8 cellular contexts compared by ENCODE assay signal in the genomic region with DNA sequence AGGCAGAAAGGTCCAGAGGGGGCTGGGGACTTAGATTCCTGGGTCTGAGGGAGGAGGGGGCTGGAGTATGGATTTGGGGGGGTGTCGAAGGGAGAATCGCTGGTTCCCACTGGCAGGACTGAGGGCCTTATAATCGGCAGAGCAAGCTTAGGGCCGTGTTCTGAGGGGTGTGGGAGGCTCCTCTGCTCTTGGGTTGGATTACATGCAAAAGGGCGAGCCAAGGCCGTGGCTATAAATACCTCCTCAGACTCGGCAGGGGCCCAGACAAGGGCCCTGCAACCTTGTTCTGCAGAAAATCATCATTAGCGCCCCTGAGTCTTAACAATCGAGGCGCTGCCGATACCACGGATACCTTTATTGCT. TPM values are rescaled to one million over a fixed set of nuclear protein-coding genes. Genes with fewer than 3 reads are reported as not detected.
A peak's percentile ranks its signal among the peaks of the same experiment; 100 is the strongest.
DNase-seq lines count a peak whose midpoint lies in the region; ATAC-seq, FAIRE-seq and TF ChIP-seq lines count a peak whose summit lies in the region.

No MANE protein-coding gene starts in this region.

- H3K9ac ChIP-seq in Karpas-422 (ENCODE audit: low read length), result peak overlapping the region; percentile 71

- H3K27ac ChIP-seq in Karpas-422 (ENCODE audit: low read length) (peak overlapping the region; percentile 62; the same call in 1 of the 2 replicates), ectodermal cell (ENCODE audit: insufficient read depth, low read depth, low read length, poor library complexity, severe bottlenecking) (no peak overlapping the region)

- POLR2A ChIA-PET in Caco-2 (lab: Charles Lee), result interaction anchor here (0.5 to 1.0 kb wide), 6 partner anchors 12 to 485 kb away, joined by 3 to 8 read pairs (median 3); partner anchors contain the start of genes FUT2 and SPHK2

- H3K9me2 ChIP-seq in Karpas-422 (replicated peaks; ENCODE audit: insufficient read depth, low read length), result no peaks in the 10 kb centered on the region

- H3K4me3 Mint-ChIP-seq in Caco-2 (ENCODE audit: unreplicated experiment) (peak overlapping the region; percentile 92), osteocyte (ENCODE audit: unreplicated experiment) (peak overlapping the region; percentile 96)

- H3K4me1 ChIP-seq in Caco-2 (peaks cover 10% of the 10 kb centered on the region), Karpas-422 (ENCODE audit: low read length) (peaks cover 16% of the 10 kb centered on the region), ectodermal cell (ENCODE audit: control insufficient read depth, insufficient read depth, low read length) (peaks cover 21% of the 10 kb centered on the region)

- ATAC-seq in GM21825 (IDR thresholded peaks at IDR 0.05; ENCODE audit: unreplicated experiment), result no peak
- ATAC-seq in GM18858 (IDR thresholded peaks at IDR 0.05; ENCODE audit: unreplicated experiment), result no peak

- peak overlapping the region; percentile 78 for H3K4me2 ChIP-seq in Karpas-422 (ENCODE audit: low read depth, low read length, poor library complexity, severe bottlenecking)

- no peaks in the 10 kb centered on the region for H3K27me3 ChIP-seq in Caco-2 (replicated peaks; ENCODE audit: control insufficient read depth, insufficient read depth, low read length)
- no peaks in the 10 kb centered on the region for H3K27me3 ChIP-seq in Karpas-422 (ENCODE audit: low read length)
- no peaks in the 10 kb centered on the region for H3K27me3 ChIP-seq in ectodermal cell (ENCODE audit: control insufficient read depth, insufficient read depth, low read length, poor library complexity, severe bottlenecking)

- H3K4me1 Mint-ChIP-seq in Caco-2 (ENCODE audit: low read depth, unreplicated experiment) (peaks cover 25% of the 10 kb centered on the region), osteocyte (ENCODE audit: unreplicated experiment) (peaks cover 42% of the 10 kb centered on the region)

- TF ChIP-seq POLR2A in GM12892 (IDR thresholded peaks at IDR 0.05; ENCODE audit: low read depth, low read length), result no peak

- WGBS in ectodermal cell, 2 experiments, result 36 to 39% methylated on average over 12 of the region's 12 CpGs

- peak overlapping the region; percentile 22; the same call in 1 of the 2 replicates for H2AFZ ChIP-seq in Karpas-422 (ENCODE audit: low read length)

- no peaks in the 10 kb centered on the region for H3K36me3 ChIP-seq in Caco-2 (ENCODE audit: control insufficient read depth, insufficient read depth, low read length)
- no peaks in the 10 kb centered on the region for H3K36me3 ChIP-seq in Karpas-422 (ENCODE audit: insufficient read depth, low read length)
- H3K36me3 ChIP-seq in ectodermal cell (ENCODE audit: control insufficient read depth, insufficient read depth, low read length), result no peaks in the 10 kb centered on the region

- H3K9me3 Mint-ChIP-seq in Caco-2 (ENCODE audit: unreplicated experiment) (no peaks in the 10 kb centered on the region), osteocyte (ENCODE audit: unreplicated experiment) (peaks cover 3% of the 10 kb centered on the region)

- H3K27me3 Mint-ChIP-seq in Caco-2 (ENCODE audit: insufficient read depth, unreplicated experiment) (no peaks in the 10 kb centered on the region), osteocyte (ENCODE audit: unreplicated experiment) (no peaks in the 10 kb centered on the region)

- no peak for FAIRE-seq in GM12892 (lab: Jason Lieb, UNC)

- intact Hi-C loops in Caco-2 (cut with micrococcal nuclease; ENCODE audit: unreplicated experiment) (loop anchor here (1.0 kb wide), 1 partner anchor 18 kb away; no protein-coding TSS in a partner anchor), posterior vena cava (cut with DNase I) (no loop called here)

- CTCF ChIA-PET in Caco-2 (lab: Charles Lee), result interaction anchor here (0.6 to 1.4 kb wide), 5 partner anchors 13 to 75 kb away, joined by 3 to 8 read pairs (median 5); partner anchors contain the start of gene CA11

- BruUV-seq in Caco-2 (replicated peaks; lab: Mats Ljungman, UMichigan), result no TSS peak

- no peak for DNase-seq in Caco-2
- no peak for DNase-seq in Karpas-422
- DNase-seq in osteocyte (ENCODE audit: extremely low spot score, unreplicated experiment), result no peak
- DNase-seq in posterior vena cava (ENCODE audit: low spot score), result no peak
- DNase-seq in GM12892 (ENCODE audit: insufficient read length), result no peak

- H3K36me3 Mint-ChIP-seq in Caco-2 (ENCODE audit: insufficient read depth, unreplicated experiment), result peaks cover 26% of the 10 kb centered on the region
- no peaks in the 10 kb centered on the region for H3K36me3 Mint-ChIP-seq in osteocyte (ENCODE audit: unreplicated experiment)

- no peak for TF ChIP-seq CTCF in Caco-2 (IDR thresholded peaks at IDR 0.05; ENCODE audit: insufficient read depth in 1 of 2, low read depth in 1 of 2, low read length in 1 of 2, severe bottlenecking in 1 of 2, unreplicated experiment in 1 of 2)
- TF ChIP-seq CTCF in osteocyte (IDR thresholded peaks at IDR 0.05), result no peak

- peak overlapping the region; percentile 15; the same call in 1 of the 2 replicates for H3K4me3 ChIP-seq in Caco-2 (ENCODE audit: low read depth, low read length)
- peak overlapping the region; percentile 66 for H3K4me3 ChIP-seq in Karpas-422 (ENCODE audit: low read length)
- peak overlapping the region; percentile 62 for H3K4me3 ChIP-seq in ectodermal cell (ENCODE audit: insufficient read depth, low read depth, low read length)

- H3K79me2 ChIP-seq in Karpas-422 (ENCODE audit: low read length), result no peaks in the 10 kb centered on the region

- H3K9me3 ChIP-seq in Caco-2 (no peaks in the 10 kb centered on the region), Karpas-422 (ENCODE audit: low read length) (no peaks in the 10 kb centered on the region), ectodermal cell (ENCODE audit: control insufficient read depth, low read length) (no peaks in the 10 kb centered on the region)

- no peaks in the 10 kb centered on the region for H4K20me1 ChIP-seq in Karpas-422 (ENCODE audit: insufficient read depth, low read depth, low read length)

- H3K27ac Mint-ChIP-seq in Caco-2 (ENCODE audit: unreplicated experiment) (peak overlapping the region; percentile 97), osteocyte (ENCODE audit: unreplicated experiment) (peak overlapping the region; percentile 99)

RNA-seq across cellular contexts. Expression of gene MAMSTR, which starts 0.7 kb away (rescaled TPM):
- total RNA-seq in Caco-2 (2022), result 1.7 and 1.9 TPM in 2 replicates
- total RNA-seq in Karpas-422 (2014; rRNA removed; shearing (Covaris generic); ENCODE audit: low replicate concordance), result 0.58 and 0.78 TPM in 2 replicates
- 2.7 TPM for polyA plus RNA-seq in ectodermal cell (2013, experiment 1 of 4)
- polyA plus RNA-seq in ectodermal cell (2013, experiment 2 of 4), result 2.3 TPM
- polyA plus RNA-seq in ectodermal cell (2013, experiment 3 of 4), result 1.2 TPM
- 1.4 TPM for polyA plus RNA-seq in ectodermal cell (2013, experiment 4 of 4)
- total RNA-seq in osteocyte, result 1.3 and 1.8 TPM in 2 replicates
- 1 to 10 TPM in 1 of 2 donors, under 1 TPM in 1; 0.90 to 1.1 TPM for total RNA-seq in posterior vena cava
- polyA plus RNA-seq in GM12892 (2012; ENCODE audit: missing spikeins), result 0.55 TPM

RNA-seq across cellular contexts. Expression of gene RASIP1, which starts 20.2 kb away (rescaled TPM):
- total RNA-seq in Caco-2 (2022) (5.4 and 5.9 TPM in 2 replicates), osteocyte (0.43 and 0.57 TPM in 2 replicates), posterior vena cava (10 to 100 TPM; 13.8 to 19.2 TPM)
- total RNA-seq in Karpas-422 (2014; rRNA removed; shearing (Covaris generic); ENCODE audit: low replicate concordance), result not detected in 2 replicates
- polyA plus RNA-seq in ectodermal cell (2013, experiment 1 of 4), result 2.0 TPM
- 2.5 TPM for polyA plus RNA-seq in ectodermal cell (2013, experiment 2 of 4)
- polyA plus RNA-seq in ectodermal cell (2013, experiment 3 of 4), result 2.7 TPM
- polyA plus RNA-seq in ectodermal cell (2013, experiment 4 of 4), result 2.5 TPM
- polyA plus RNA-seq in GM12892 (2012; ENCODE audit: missing spikeins), result not detected

RNA-seq across cellular contexts. Expression of gene FUT2, which starts 24.5 kb away (rescaled TPM):
- total RNA-seq in Caco-2 (2022), result 13.5 and 16.3 TPM in 2 replicates
- total RNA-seq in Karpas-422 (2014; rRNA removed; shearing (Covaris generic); ENCODE audit: low replicate concordance), result not detected in 2 replicates
- polyA plus RNA-seq in ectodermal cell (2013, experiment 1 of 4), result 1.2 TPM
- polyA plus RNA-seq in ectodermal cell (2013, experiment 2 of 4), result 0.46 TPM
- 0.32 TPM for polyA plus RNA-seq in ectodermal cell (2013, experiment 3 of 4)
- 0.57 TPM for polyA plus RNA-seq in ectodermal cell (2013, experiment 4 of 4)
- total RNA-seq in osteocyte, result not detected in 2 replicates
- not detected for total RNA-seq in posterior vena cava
- 0.32 TPM for polyA plus RNA-seq in GM12892 (2012; ENCODE audit: missing spikeins)

RNA-seq across cellular contexts. Expression of gene IZUMO1, which starts 26.5 kb away (rescaled TPM):
- total RNA-seq in Caco-2 (2022) (8.9 and 10.3 TPM in 2 replicates), osteocyte (not detected in 2 replicates), posterior vena cava (under 1 TPM; 0.52 to 0.56 TPM)
- total RNA-seq in Karpas-422 (2014; rRNA removed; shearing (Covaris generic); ENCODE audit: low replicate concordance), result not detected in 2 replicates
- 0.72 TPM for polyA plus RNA-seq in ectodermal cell (2013, experiment 1 of 4)
- 0.68 TPM for polyA plus RNA-seq in ectodermal cell (2013, experiment 2 of 4)
- polyA plus RNA-seq in ectodermal cell (2013, experiment 3 of 4), result 0.37 TPM
- 1.3 TPM for polyA plus RNA-seq in ectodermal cell (2013, experiment 4 of 4)
- not detected for polyA plus RNA-seq in GM12892 (2012; ENCODE audit: missing spikeins)

RNA-seq across cellular contexts. Expression of gene FUT1, which starts 32.2 kb away (rescaled TPM):
- 26.1 and 30.5 TPM in 2 replicates for total RNA-seq in Caco-2 (2022)
- not detected in 2 replicates for total RNA-seq in Karpas-422 (2014; rRNA removed; shearing (Covaris generic); ENCODE audit: low replicate concordance)
- polyA plus RNA-seq in ectodermal cell (2013, experiment 1 of 4), result 2.6 TPM
- 2.1 TPM for polyA plus RNA-seq in ectodermal cell (2013, experiment 2 of 4)
- 1.0 TPM for polyA plus RNA-seq in ectodermal cell (2013, experiment 3 of 4)
- 1.3 TPM for polyA plus RNA-seq in ectodermal cell (2013, experiment 4 of 4)
- total RNA-seq in osteocyte, result 0.11 TPM in 1 of 2 replicates, not detected in the other
- total RNA-seq in posterior vena cava, result 1 to 10 TPM; 1.5 to 2.1 TPM
- not detected for polyA plus RNA-seq in GM12892 (2012; ENCODE audit: missing spikeins)

Comparison
In these comparisons a context has a peak if more than half of its experiments do, and no peak if none do; other contexts are left out.
1. H3K4me3 ChIP-seq: peak in every context shown above with its lines; median percentile 66 in Karpas-422; 62 in ectodermal cell; 15 in Caco-2.
2. RNA of gene FUT2, which starts 24.5 kb away (total RNA-seq): 13.5 to 16.3 TPM in Caco-2; not detected in posterior vena cava, not detected in Karpas-422 and not detected in osteocyte; every median in the first group is over 10 times any median in the second.